In genomic region chr11:70201876-70202861, GRCh38 we compare ENCODE assay signal across 8 cellular contexts. TPM values are rescaled to one million over a fixed set of nuclear protein-coding genes. Genes with fewer than 3 reads are reported as not detected.
DNase-seq lines count a peak whose midpoint lies in the region; ATAC-seq and TF ChIP-seq lines count a peak whose summit lies in the region.

No MANE protein-coding gene starts in this region.

- peak overlapping the region; percentile 52 to 97 (median 90) for H3K4me3 Mint-ChIP-seq in naive B cell

- peaks cover 13% of the 10 kb centered on the region for H3K36me3 ChIP-seq in BJ (ENCODE audit: control insufficient read depth, insufficient read depth, low read length)

- H3K27ac Mint-ChIP-seq in naive B cell = peak overlapping the region in 5 of 6 donors; percentile 45 to 97 (median 82)

- CTCF ChIA-PET in BJ (lab: Yijun Ruan, JAX) = interaction anchor here (1.0 to 2.7 kb wide), 4 partner anchors 14 to 293 kb away, joined by 3 to 13 read pairs (median 4); no protein-coding TSS in a partner anchor

- peaks cover 21 to 38% (median 29%) of the 10 kb centered on the region in 3 donors for H3K4me1 Mint-ChIP-seq in naive B cell

- POLR2A ChIA-PET in BJ (lab: Charles Lee) = no interaction called here

- no peak for TF ChIP-seq POLR2A in NB4 (IDR thresholded peaks at IDR 0.05; ENCODE audit: extremely low read depth, insufficient read length)

- H3K9me3 Mint-ChIP-seq in naive B cell = no peaks in the 10 kb centered on the region

- no peak for TF ChIP-seq CTCF in BJ (IDR thresholded peaks at IDR 0.05; ENCODE audit: insufficient read depth, low read depth, low read length)
- no peak for TF ChIP-seq CTCF in NB4 (IDR thresholded peaks at IDR 0.05; ENCODE audit: low read depth, low read length)
- TF ChIP-seq CTCF in choroid plexus epithelial cell (conservative IDR thresholded peaks at IDR 0.05; ENCODE audit: low read depth, low read length) = no peak

- H3K4me3 ChIP-seq in BJ (ENCODE audit: low read depth, low read length) (peak overlapping the region; percentile 63), NB4 (ENCODE audit: low read depth, low read length) (peak overlapping the region; percentile 99), choroid plexus epithelial cell (ENCODE audit: low read depth, low read length) (peak overlapping the region; percentile 95)

- H3K27me3 ChIP-seq in BJ (ENCODE audit: control insufficient read depth, insufficient read depth, low read length) = peaks cover 2% of the 10 kb centered on the region

- H3K27me3 Mint-ChIP-seq in naive B cell = no peaks in the 10 kb centered on the region

- DNase-seq in BJ (ENCODE audit: low read depth) = no peak
- DNase-seq in NB4 (ENCODE audit: low read depth) = peak; percentile 86
- peak; percentile 61 for DNase-seq in choroid plexus epithelial cell (ENCODE audit: low read depth)
- DNase-seq in naive B cell = peak; percentile 5
- no peak for DNase-seq in hippocampal formation (lab: John Stamatoyannopoulos, UW)
- no peak for DNase-seq in effector CD8-positive, alpha-beta T cell (lab: John Stamatoyannopoulos, UW)
- no peak for DNase-seq in NCI-H2107 (lab: John Stamatoyannopoulos, UW)
- DNase-seq in stimulated activated CD4-positive, alpha-beta T cell treated with anti-CD3 and anti-CD28 coated beads, Interleukin-2, amount 100 ng/mL, for 48 hours = no peak

- no peak for ATAC-seq in naive B cell (ENCODE audit: low read depth in 2 of 2)

- peaks cover 0 to 6% of the 10 kb centered on the region in 2 donors for H3K36me3 Mint-ChIP-seq in naive B cell

RNA-seq across cellular contexts. Expression of gene FADD, which starts 0.9 kb away (rescaled TPM):
- polyA plus RNA-seq in BJ (2011; rRNA removed) = 29.2 and 41.3 TPM in 2 replicates
- polyA minus RNA-seq in BJ (2011; rRNA and poly(A)+ RNA removed) = 22.2 and 36.9 TPM in 2 replicates
- 10 to 100 TPM in 3 of 6 donors, 1 to 10 TPM in 3; 7.4 to 15.6 (median 10.2) TPM for polyA plus RNA-seq in naive B cell (ENCODE audit: low read depth in 6 of 6)

Comparison
In these comparisons a context has a peak if more than half of its experiments do, and no peak if none do; other contexts are left out.
1. DNase-seq: peak in NB4 (single experiment), choroid plexus epithelial cell (single experiment) and naive B cell (single experiment); none in BJ (single experiment), hippocampal formation (0 of 2), effector CD8-positive, alpha-beta T cell (single experiment), NCI-H2107 (single experiment) and stimulated activated CD4-positive, alpha-beta T cell treated with anti-CD3 and anti-CD28 coated beads, Interleukin-2, amount 100 ng/mL, for 48 hours (0 of 2).
2. Peak in every context shown above with its lines, with median percentiles within 50 percentile points of each other: H3K4me3 ChIP-seq.